ENCODE assay signal across 35 cellular contexts in genomic region chr7:129074361-129074871, GRCh38.
"Had no signal": no experiment of that assay in that cellular context is flagged by ENCODE, and none has a peak within 500 bp of the region (broad histone marks: within the 10 kb centered on the region; RNA-seq: fewer than 3 reads in every experiment).

No MANE protein-coding gene starts in this region.

- H3K27me3 ChIP-seq: MG63 had no signal

- H3K4me3 Mint-ChIP-seq: activated B cell treated with CpG ODN at 0.5 μM for 24 hours; activated CD4-positive, alpha-beta memory T cell treated with anti-CD3 and anti-CD28 coated beads, Interleukin-2, amount 10 ng/mL, durations not matched to agents 7 days and 5 days; activated CD8-positive, alpha-beta memory T cell treated with anti-CD3 and anti-CD28 coated beads, Interleukin-2, amount 10 ng/mL, durations not matched to agents 7 days and 5 days; activated naive CD4-positive, alpha-beta T cell treated with anti-CD3 and anti-CD28 coated beads, Interleukin-2, amount 10 ng/mL, durations not matched to agents 7 days and 5 days; activated naive CD8-positive, alpha-beta T cell; activated naive CD8-positive, alpha-beta T cell treated with anti-CD3 and anti-CD28 coated beads, Interleukin-2, amount 50 U/mL, for 24 hours had no signal

- H3K4me3 ChIP-seq: MG63, PC-9 had no signal

- H3K4me1 Mint-ChIP-seq: activated B cell treated with CpG ODN at 0.5 μM for 24 hours had no signal

- H3K27me3 Mint-ChIP-seq: activated B cell treated with CpG ODN at 0.5 μM for 24 hours had no signal

- DNase-seq: activated B cell treated with CpG ODN at 0.5 μM for 24 hours; activated CD4-positive, alpha-beta memory T cell treated with anti-CD3 and anti-CD28 coated beads, Interleukin-2, amount 10 ng/mL, durations not matched to agents 7 days and 5 days; activated CD4-positive, alpha-beta T cell treated with anti-CD3 and anti-CD28 coated beads for 4 hours; activated CD4-positive, alpha-beta T cell treated with anti-CD3 and anti-CD28 coated beads, Interleukin-2, amount 50 U/mL, for 1 hour; activated CD4-positive, CD25-positive, alpha-beta regulatory T cell treated with anti-CD3 and anti-CD28 coated beads, Interleukin-2, amount 50 U/mL, for 72 hours; activated CD8-positive, alpha-beta memory T cell treated with anti-CD3 and anti-CD28 coated beads, Interleukin-2, amount 10 ng/mL, durations not matched to agents 7 days and 5 days; activated CD8-positive, alpha-beta memory T cell treated with anti-CD3 and anti-CD28 coated beads, Interleukin-2, amount 50 U/mL, for 48 hours; activated effector memory CD4-positive, alpha-beta T cell treated with Interleukin-2 at 50 U/mL for 16 hours; activated naive CD4-positive, alpha-beta T cell treated with anti-CD3 and anti-CD28 coated beads, Interleukin-2, amount 10 ng/mL, durations not matched to agents 7 days and 5 days; activated naive CD8-positive, alpha-beta T cell treated with anti-CD3 and anti-CD28 coated beads, Interleukin-2, amount 50 U/mL, for 24 hours; activated T-cell treated with anti-CD3 and anti-CD28 coated beads, Interleukin-2, amount 50 U/mL, for 48 hours; amniotic stem cell; aorta; brain microvascular endothelial cell; central memory CD4-positive, alpha-beta T cell; Kasumi-1; MG63; NCI-H1092; NCI-H1436 treated with DMSO at 0.1 percent for 48 hours; NCI-H1694 treated with DMSO at 0.1 percent for 48 hours; NCI-H2029; NCI-H2171; NCI-H510A; NCI-H526; NCI-H748 treated with DMSO at 0.1 percent for 48 hours; NK-92 treated with Interleukin-12 subunit alpha and Interleukin-12 subunit beta, amount 100 ng/mL, for 24 hours; PC-9; SIG-M5; SW 1271; T-helper 1 cell; T-helper 2 cell; T-helper 9 cell had no signal

- H3K27ac Mint-ChIP-seq: activated B cell treated with CpG ODN at 0.5 μM for 24 hours; activated CD4-positive, alpha-beta memory T cell treated with anti-CD3 and anti-CD28 coated beads, Interleukin-2, amount 10 ng/mL, durations not matched to agents 7 days and 5 days; activated CD8-positive, alpha-beta memory T cell treated with anti-CD3 and anti-CD28 coated beads, Interleukin-2, amount 10 ng/mL, durations not matched to agents 7 days and 5 days; activated naive CD4-positive, alpha-beta T cell treated with anti-CD3 and anti-CD28 coated beads, Interleukin-2, amount 10 ng/mL, durations not matched to agents 7 days and 5 days; activated naive CD8-positive, alpha-beta T cell; activated naive CD8-positive, alpha-beta T cell treated with anti-CD3 and anti-CD28 coated beads, Interleukin-2, amount 50 U/mL, for 24 hours had no signal

- H3K27ac ChIP-seq: brain microvascular endothelial cell, PC-9, RWPE1, VCaP had no signal

- H3K36me3 Mint-ChIP-seq: activated CD8-positive, alpha-beta memory T cell treated with anti-CD3 and anti-CD28 coated beads, Interleukin-2, amount 10 ng/mL, durations not matched to agents 7 days and 5 days; activated naive CD4-positive, alpha-beta T cell treated with anti-CD3 and anti-CD28 coated beads, Interleukin-2, amount 10 ng/mL, durations not matched to agents 7 days and 5 days; activated naive CD8-positive, alpha-beta T cell had no signal

- H3K9me3 ChIP-seq: MG63 had no signal

- H3K9me3 Mint-ChIP-seq: activated B cell treated with CpG ODN at 0.5 μM for 24 hours; activated CD4-positive, alpha-beta memory T cell treated with anti-CD3 and anti-CD28 coated beads, Interleukin-2, amount 10 ng/mL, durations not matched to agents 7 days and 5 days; activated naive CD4-positive, alpha-beta T cell treated with anti-CD3 and anti-CD28 coated beads, Interleukin-2, amount 10 ng/mL, durations not matched to agents 7 days and 5 days; activated naive CD8-positive, alpha-beta T cell treated with anti-CD3 and anti-CD28 coated beads, Interleukin-2, amount 50 U/mL, for 24 hours had no signal

- H3K36me3 ChIP-seq: brain microvascular endothelial cell, MG63 had no signal
